ENCODE assay signal across 15 cellular contexts in the genomic region with DNA sequence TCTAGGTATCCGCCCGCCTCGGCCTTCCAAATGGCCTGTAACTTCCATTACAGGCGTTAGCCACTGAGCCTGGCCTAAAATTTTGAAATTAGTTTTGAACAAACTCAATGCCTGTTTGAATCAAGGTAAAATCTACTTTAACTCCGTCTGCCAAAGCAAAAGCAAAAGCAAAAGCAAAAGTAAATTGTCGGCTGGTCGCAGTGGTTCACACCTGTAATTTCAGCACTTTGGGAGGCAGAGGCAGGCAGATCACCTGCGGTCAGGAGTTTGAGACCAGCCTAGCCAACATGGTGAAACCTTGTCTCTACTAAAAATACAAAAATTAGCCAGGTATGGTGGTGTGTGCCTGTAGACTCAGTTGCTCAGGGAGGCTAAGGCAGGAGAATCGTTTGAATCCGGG. TPM values are rescaled to one million over a fixed set of nuclear protein-coding genes. Genes with fewer than 3 reads are reported as not detected.
"Had no signal": no experiment of that assay in that cellular context is flagged by ENCODE, and none has a peak within 500 bp of the region (broad histone marks: within the 10 kb centered on the region; RNA-seq: fewer than 3 reads in every experiment).

No MANE protein-coding gene starts in this region.

RNA-seq across cellular contexts. Expression of a gene that starts 8.5 kb away (rescaled TPM):
- total RNA-seq: activated T-helper 17 cell treated with anti-CD3 and anti-CD28 coated beads, Interleukin-2, amount 50 U/mL, for 72 hours; cerebellum; epithelial cell of proximal tubule; fibroblast of villous mesenchyme; heart left ventricle; left cardiac atrium; ovary; subcutaneous adipose tissue; T-helper 2 cell treated with Interferon-gamma antibody and Interleukin-4, amounts not matched to agents 100 ng/mL and 5 ng/mL, for 36 hours; upper lobe of left lung had no signal
- polyA plus RNA-seq: heart left ventricle, liver, SK-N-SH had no signal

RNA-seq across cellular contexts. Expression of a gene that starts 9.3 kb away (rescaled TPM):
- total RNA-seq: activated T-helper 17 cell treated with anti-CD3 and anti-CD28 coated beads, Interleukin-2, amount 50 U/mL, for 72 hours; cerebellum; epithelial cell of proximal tubule; fibroblast of villous mesenchyme; heart left ventricle; left cardiac atrium; liver; ovary; prostate gland; spleen; subcutaneous adipose tissue; T-helper 2 cell treated with Interferon-gamma antibody and Interleukin-4, amounts not matched to agents 100 ng/mL and 5 ng/mL, for 36 hours; upper lobe of left lung had no signal
- polyA plus RNA-seq: heart left ventricle, liver, ovary, SK-N-SH, spleen, thymus had no signal

RNA-seq across cellular contexts. Expression of a gene that starts 33.5 kb away (rescaled TPM):
- total RNA-seq: activated T-helper 17 cell treated with anti-CD3 and anti-CD28 coated beads, Interleukin-2, amount 50 U/mL, for 72 hours; epithelial cell of proximal tubule; fibroblast of villous mesenchyme; left cardiac atrium; T-helper 2 cell treated with Interferon-gamma antibody and Interleukin-4, amounts not matched to agents 100 ng/mL and 5 ng/mL, for 36 hours had no signal
- polyA plus RNA-seq: heart left ventricle, SK-N-SH had no signal

RNA-seq across cellular contexts. Expression of a gene that starts 44.4 kb away (rescaled TPM):
- total RNA-seq: activated T-helper 17 cell treated with anti-CD3 and anti-CD28 coated beads, Interleukin-2, amount 50 U/mL, for 72 hours; cerebellum; epithelial cell of proximal tubule; fibroblast of villous mesenchyme; heart left ventricle; left cardiac atrium; liver; ovary; spleen; T-helper 2 cell treated with Interferon-gamma antibody and Interleukin-4, amounts not matched to agents 100 ng/mL and 5 ng/mL, for 36 hours; upper lobe of left lung had no signal
- polyA plus RNA-seq: heart left ventricle, liver, SK-N-SH, spleen had no signal
